10 cellular contexts compared by ENCODE assay signal in genomic region chr11:3613998-3614741, GRCh38. TPM values are rescaled to one million over a fixed set of nuclear protein-coding genes. Genes with fewer than 3 reads are reported as not detected.
DNase-seq lines count a peak whose midpoint lies in the region; ATAC-seq and TF ChIP-seq lines count a peak whose summit lies in the region.
"Had no signal": no experiment of that assay in that cellular context is flagged by ENCODE, and none has a peak within 500 bp of the region (broad histone marks: within the 10 kb centered on the region; RNA-seq: fewer than 3 reads in every experiment).

No MANE protein-coding gene starts in this region.

- no peaks in the 10 kb centered on the region for H3K9me3 ChIP-seq in H9 (ENCODE audit: control insufficient read depth, low read depth, low read length)
- H3K9me3 ChIP-seq in left lung: no peaks in the 10 kb centered on the region
- H3K9me3 ChIP-seq: sigmoid colon had no signal

- no peak overlapping the region for H3K27ac ChIP-seq in H9 (ENCODE audit: insufficient read length, low read depth, low read length)
- H3K27ac ChIP-seq in left lung: peak overlapping the region; percentile 37 to 63
- H3K27ac ChIP-seq: sigmoid colon had no signal

- H3K27me3 Mint-ChIP-seq in H9 (ENCODE audit: low read depth) (no peaks in the 10 kb centered on the region), T-cell (no peaks in the 10 kb centered on the region)
- no peaks in the 10 kb centered on the region for H3K27me3 Mint-ChIP-seq in activated T-cell treated with anti-CD3 and anti-CD28 coated beads, Interleukin-2, amount 50 U/mL, for 24 hours

- TF ChIP-seq CTCF in H9 (conservative IDR thresholded peaks at IDR 0.05): no peak
- TF ChIP-seq CTCF in left lung (IDR thresholded peaks at IDR 0.05): no peak

- POLR2A ChIA-PET in T-cell (lab: Charles Lee): no interaction called here

- no peak overlapping the region for H3K23ac ChIP-seq in H9 (ENCODE audit: insufficient read length, low read depth, low read length)

- WGBS in H9 (ENCODE audit: extremely low coverage, insufficient read length, low lambda C conversion rate): no CpG with 5 or more reads among the region's 10 CpGs

- no peak overlapping the region for H2BK5ac ChIP-seq in H9 (ENCODE audit: insufficient read length, low read length)

- H2BK120ac ChIP-seq in H9 (ENCODE audit: low read depth, low read length, poor library complexity, severe bottlenecking): no peak overlapping the region

- intact Hi-C loops in left lung (cut with DNase I): no loop called here

- H3K4me2 ChIP-seq in H9 (ENCODE audit: insufficient read depth, insufficient read length, low read length): no peak overlapping the region

- no peak overlapping the region for H4K8ac ChIP-seq in H9 (replicated peaks; ENCODE audit: insufficient read length, low read depth, low read length)

- CTCF ChIA-PET in T-cell (lab: Charles Lee): interaction anchor here in 1 of 2 donors (0.6 kb wide), 1 partner anchor 496 kb away, joined by 3 read pairs; no protein-coding TSS in a partner anchor

- H3K36me3 ChIP-seq in left lung: no peaks in the 10 kb centered on the region
- H3K36me3 ChIP-seq: sigmoid colon had no signal

- H3K9me3 Mint-ChIP-seq in H9 (no peaks in the 10 kb centered on the region), T-cell (peaks cover 0 to 7% (median 0%) of the 10 kb centered on the region in 3 donors)
- no peaks in the 10 kb centered on the region for H3K9me3 Mint-ChIP-seq in activated T-cell treated with anti-CD3 and anti-CD28 coated beads, Interleukin-2, amount 50 U/mL, for 24 hours

- peaks cover 17 to 18% of the 10 kb centered on the region in 2 experiments for H3K4me1 Mint-ChIP-seq in H9
- H3K4me1 Mint-ChIP-seq in T-cell: peaks cover 13 to 15% (median 13%) of the 10 kb centered on the region in 3 donors
- peaks cover 14% of the 10 kb centered on the region for H3K4me1 Mint-ChIP-seq in activated T-cell treated with anti-CD3 and anti-CD28 coated beads, Interleukin-2, amount 50 U/mL, for 24 hours (ENCODE audit: low read depth)

- H3T11ph ChIP-seq in H9 (ENCODE audit: low read length): no peak overlapping the region

- H3K79me2 ChIP-seq in H9 (ENCODE audit: insufficient read depth, low read length): no peaks in the 10 kb centered on the region

- no peaks in the 10 kb centered on the region for H3K23me2 ChIP-seq in H9 (ENCODE audit: insufficient read length, low read depth, low read length, poor library complexity, severe bottlenecking)

- H2AFZ ChIP-seq in H9 (ENCODE audit: low read length): no peak overlapping the region

- H3K18ac ChIP-seq in H9 (ENCODE audit: insufficient read length, low read depth, low read length): no peak overlapping the region

- DNase-seq in CD1c-positive myeloid dendritic cell (ENCODE audit: extremely low spot score): peak; percentile 47
- DNase-seq in H9: no peak
- no peak for DNase-seq in T-cell
- peak in 1 of 2 donors; percentile 44 for DNase-seq in left lung
- DNase-seq in activated T-cell treated with anti-CD3 and anti-CD28 coated beads, Interleukin-2, amount 50 U/mL, for 24 hours: no peak
- no peak for DNase-seq in NCI-H446 treated with DMSO at 0.1 percent for 48 hours (lab: John Stamatoyannopoulos, UW)
- DNase-seq: sigmoid colon had no signal

- no peaks in the 10 kb centered on the region for H3K36me3 Mint-ChIP-seq in H9 (ENCODE audit: insufficient read depth in 1 of 3, low read depth in 3 of 3)
- no peaks in the 10 kb centered on the region for H3K36me3 Mint-ChIP-seq in T-cell
- no peaks in the 10 kb centered on the region for H3K36me3 Mint-ChIP-seq in activated T-cell treated with anti-CD3 and anti-CD28 coated beads, Interleukin-2, amount 50 U/mL, for 24 hours (ENCODE audit: low read depth)

- H2AK5ac ChIP-seq in H9 (ENCODE audit: insufficient read length, low read length): no peak overlapping the region

- H3K4me1 ChIP-seq in H9 (ENCODE audit: insufficient read depth, low read length) (no peaks in the 10 kb centered on the region), left lung (peaks cover 5 to 20% of the 10 kb centered on the region in 2 donors)
- H3K4me1 ChIP-seq: sigmoid colon had no signal

- no peak overlapping the region for H2BK20ac ChIP-seq in H9 (ENCODE audit: low read depth, low read length, poor library complexity, severe bottlenecking)

- H3K14ac ChIP-seq in H9 (ENCODE audit: insufficient read depth, low read length): no peak overlapping the region

- no peak overlapping the region for H2BK12ac ChIP-seq in H9 (ENCODE audit: insufficient read length, low read depth, low read length)

- H3K9ac ChIP-seq in H9 (ENCODE audit: extremely low read depth, insufficient read length, low read length): no peak overlapping the region

- no peak overlapping the region for H3K4me3 Mint-ChIP-seq in H9
- H3K4me3 Mint-ChIP-seq in T-cell: peak overlapping the region in 1 of 3 donors; percentile 54
- no peak overlapping the region for H3K4me3 Mint-ChIP-seq in activated T-cell treated with anti-CD3 and anti-CD28 coated beads, Interleukin-2, amount 50 U/mL, for 24 hours

- H3K79me1 ChIP-seq in H9 (ENCODE audit: insufficient read depth, low read depth, low read length, poor library complexity, severe bottlenecking): no peaks in the 10 kb centered on the region

- no peak overlapping the region for H4K91ac ChIP-seq in H9 (ENCODE audit: insufficient read length, low read depth, low read length)

- H3K27me3 ChIP-seq in H9 (ENCODE audit: insufficient read depth, low read length) (no peaks in the 10 kb centered on the region), left lung (no peaks in the 10 kb centered on the region)
- H3K27me3 ChIP-seq: sigmoid colon had no signal

- ATAC-seq in T-cell (replicated peaks in 1 of 4): peak; percentile 28 to 58 (median 37)
- ATAC-seq in left lung: peak; percentile 91
- ATAC-seq in HG03135 (IDR thresholded peaks at IDR 0.05; ENCODE audit: unreplicated experiment): no peak
- no peak for ATAC-seq in GM19351 (IDR thresholded peaks at IDR 0.05; ENCODE audit: unreplicated experiment)

- H4K20me1 ChIP-seq in H9 (ENCODE audit: control insufficient read depth, insufficient read depth, insufficient read length): no peaks in the 10 kb centered on the region

- peak overlapping the region in 1 of 2 donors; percentile 11 for H3K4me3 ChIP-seq in left lung
- H3K4me3 ChIP-seq: sigmoid colon had no signal

- no peak overlapping the region for H3K4ac ChIP-seq in H9 (ENCODE audit: low read depth, low read length)

- H3K27ac Mint-ChIP-seq in H9: peak overlapping the region in 2 of 3 experiments; percentile 42 to 49; a peak in 3 of 7 replicates
- peak overlapping the region in 1 of 2 donors; percentile 20 for H3K27ac Mint-ChIP-seq in T-cell
- H3K27ac Mint-ChIP-seq in activated T-cell treated with anti-CD3 and anti-CD28 coated beads, Interleukin-2, amount 50 U/mL, for 24 hours: no peak overlapping the region

- H2BK15ac ChIP-seq in H9 (ENCODE audit: low read depth, low read length): no peak overlapping the region

- H3K56ac ChIP-seq in H9 (ENCODE audit: insufficient read length, low read depth, low read length): no peak overlapping the region

- H4K5ac ChIP-seq in H9 (ENCODE audit: insufficient read length, low read depth, low read length): no peak overlapping the region

RNA-seq across cellular contexts. Expression of gene ART5, which starts 27.6 kb away (rescaled TPM):
- total RNA-seq in H9 (2021) (7.5 and 7.9 TPM in 2 replicates), T-cell (not detected), left lung (under 1 TPM; 0.24 to 0.87 TPM)

RNA-seq across cellular contexts. Expression of gene ART1, which starts 30.8 kb away (rescaled TPM):
- total RNA-seq in H9 (2021): not detected in 2 replicates
- total RNA-seq in T-cell: not detected
- total RNA-seq in left lung: under 1 TPM in 1 of 2 donors, not detected in 1; 0.55 TPM
- total RNA-seq: lower leg skin had no signal

RNA-seq across cellular contexts. Expression of gene CHRNA10, which starts 57.0 kb away (rescaled TPM):
- total RNA-seq in H9 (2021) (2.1 and 2.4 TPM in 2 replicates), T-cell (1 to 10 TPM; 1.2 to 4.0 (median 2.4) TPM), left lung (1 to 10 TPM in 1 of 2 donors, under 1 TPM in 1; 0.67 to 1.5 TPM)

Comparison
In these comparisons a context has a peak if more than half of its experiments do, and no peak if none do; other contexts are left out.
1. ATAC-seq: peak in T-cell (4 of 4) and left lung (single experiment); none in HG03135 (single experiment) and GM19351 (single experiment).